28 cellular contexts compared by ENCODE assay signal in the genomic region with DNA sequence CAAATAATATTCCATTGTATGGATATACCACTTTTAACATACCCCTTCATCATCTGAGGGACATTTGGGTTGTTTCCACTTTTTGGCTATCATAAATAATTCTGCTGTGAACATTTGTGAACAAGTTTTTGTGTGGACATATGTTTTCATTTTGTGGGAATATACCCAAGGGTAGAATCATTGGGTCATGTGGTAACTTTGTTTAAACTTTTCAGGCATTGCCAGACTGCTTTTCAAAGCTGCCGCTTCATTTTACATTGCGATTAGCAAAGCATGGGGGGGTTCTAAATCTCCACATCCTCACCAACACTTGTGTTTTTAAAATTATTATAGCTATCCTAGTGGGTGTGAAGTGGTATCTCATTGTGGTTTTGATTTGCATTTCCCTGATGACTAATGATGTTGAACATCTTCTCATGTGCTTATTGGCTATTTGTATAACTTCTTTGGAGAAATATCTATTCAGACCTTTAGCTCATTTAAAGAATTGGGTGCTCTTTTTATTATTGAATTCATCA.
"Had no signal": no experiment of that assay in that cellular context is flagged by ENCODE, and none has a peak within 500 bp of the region (broad histone marks: within the 10 kb centered on the region; RNA-seq: fewer than 3 reads in every experiment).

No MANE protein-coding gene starts in this region.

- H3K36me3 Mint-ChIP-seq: brain had no signal

- H3K9me3 Mint-ChIP-seq: activated CD4-positive, alpha-beta memory T cell treated with anti-CD3 and anti-CD28 coated beads, Interleukin-2, amount 10 ng/mL, durations not matched to agents 7 days and 5 days had no signal

- H3K4me3 Mint-ChIP-seq: activated CD4-positive, alpha-beta memory T cell treated with anti-CD3 and anti-CD28 coated beads, Interleukin-2, amount 10 ng/mL, durations not matched to agents 7 days and 5 days; activated CD4-positive, alpha-beta T cell treated with anti-CD3 and anti-CD28 coated beads for 36 hours; activated naive CD4-positive, alpha-beta T cell treated with anti-CD3 and anti-CD28 coated beads for 36 hours; activated naive CD8-positive, alpha-beta T cell; activated T-helper 17 cell treated with anti-CD3 and anti-CD28 coated beads, Interleukin-2, amount 50 U/mL, for 72 hours; brain; central memory CD8-positive, alpha-beta T cell; T-helper 17 cell had no signal

- H3K27me3 ChIP-seq: SJSA1 had no signal

- ATAC-seq: activated CD4-positive, alpha-beta T cell treated with anti-CD3 and anti-CD28 coated beads for 36 hours; activated T-helper 17 cell treated with anti-CD3 and anti-CD28 coated beads, Interleukin-2, amount 50 U/mL, for 72 hours; K562; Panc1; Right ventricle myocardium inferior; T-helper 17 cell had no signal

- H3K4me3 ChIP-seq: K562, SJSA1 had no signal

- FAIRE-seq: astrocyte, K562 had no signal

- DNase-seq: activated CD4-positive, alpha-beta memory T cell treated with anti-CD3 and anti-CD28 coated beads, Interleukin-2, amount 10 ng/mL, durations not matched to agents 7 days and 5 days; activated CD4-positive, alpha-beta T cell treated with anti-CD3 and anti-CD28 coated beads for 36 hours; activated CD4-positive, alpha-beta T cell treated with anti-CD3 and anti-CD28 coated beads, Interleukin-2, amount 50 U/mL, for 1 hour; activated gamma-delta T cell; activated naive CD4-positive, alpha-beta T cell treated with anti-CD3 and anti-CD28 coated beads for 36 hours; activated T-cell treated with anti-CD3 and anti-CD28 coated beads for 4 hours; activated T-cell treated with anti-CD3 and anti-CD28 coated beads, Interleukin-2, amount 50 U/mL, for 48 hours; amygdala; NCI-H1105; NCI-H1436; NCI-H1694 treated with DMSO at 0.1 percent for 48 hours; NCI-H2029 treated with DMSO at 0.1 percent for 48 hours; NCI-H510A treated with DMSO at 0.1 percent for 48 hours; NCI-H69; NK-92 treated with Interleukin-12 subunit alpha and Interleukin-12 subunit beta, amount 100 ng/mL, for 24 hours; OCI-M1; RPMI8226; T-helper 17 cell had no signal

- H3K27ac ChIP-seq: SJSA1, VCaP had no signal

- H3K27ac Mint-ChIP-seq: activated CD4-positive, alpha-beta memory T cell treated with anti-CD3 and anti-CD28 coated beads, Interleukin-2, amount 10 ng/mL, durations not matched to agents 7 days and 5 days; activated CD4-positive, alpha-beta T cell treated with anti-CD3 and anti-CD28 coated beads for 36 hours; activated naive CD4-positive, alpha-beta T cell treated with anti-CD3 and anti-CD28 coated beads for 36 hours; activated naive CD8-positive, alpha-beta T cell; activated T-helper 17 cell treated with anti-CD3 and anti-CD28 coated beads, Interleukin-2, amount 50 U/mL, for 72 hours; brain; T-helper 17 cell had no signal

- H3K4me1 Mint-ChIP-seq: activated CD4-positive, alpha-beta memory T cell treated with anti-CD3 and anti-CD28 coated beads, Interleukin-2, amount 10 ng/mL, durations not matched to agents 7 days and 5 days; activated CD4-positive, alpha-beta T cell treated with anti-CD3 and anti-CD28 coated beads for 36 hours; activated T-helper 17 cell treated with anti-CD3 and anti-CD28 coated beads, Interleukin-2, amount 50 U/mL, for 72 hours; brain; central memory CD8-positive, alpha-beta T cell; T-helper 17 cell had no signal

- H3K4me1 ChIP-seq: SJSA1 had no signal
